In the genomic region with DNA sequence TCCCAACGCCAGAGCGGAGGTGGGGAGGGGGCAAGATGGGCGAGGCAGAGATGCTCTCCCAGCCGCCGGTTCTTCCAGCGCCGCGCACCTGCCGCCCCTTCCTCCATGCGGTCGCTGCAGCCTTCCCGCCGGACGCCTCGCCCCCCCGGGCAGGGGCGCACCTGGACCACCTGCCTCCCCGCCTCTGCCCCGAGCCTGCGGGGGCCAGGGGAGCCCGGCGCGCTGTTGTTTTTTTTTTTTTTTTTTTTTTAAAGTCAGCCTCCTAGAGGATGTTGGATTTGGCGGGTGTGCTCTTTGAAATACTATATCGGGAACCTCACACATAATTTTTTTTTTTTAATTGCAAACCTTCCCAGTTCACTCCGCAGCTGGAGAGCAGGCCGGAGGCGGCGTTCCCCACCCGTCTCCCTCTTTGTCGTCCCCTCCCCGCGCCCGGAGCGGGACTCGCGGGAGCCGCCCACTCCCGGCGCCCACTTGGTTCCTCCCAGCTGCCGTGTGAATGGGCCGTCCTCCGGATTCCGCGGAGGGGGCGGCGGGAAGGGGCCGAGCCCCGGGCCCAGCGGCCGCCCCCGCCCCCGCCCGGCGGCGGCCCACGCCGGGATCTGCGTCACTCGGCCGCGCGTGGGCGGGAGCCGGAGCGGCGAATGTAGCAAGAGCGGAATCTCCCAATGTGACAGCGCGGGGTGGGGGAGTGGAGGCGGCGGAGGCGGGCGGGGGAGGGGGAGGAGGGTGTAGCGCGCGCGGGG, we compare ENCODE assay signal across 1 cellular context.
TF ChIP-seq lines count a peak whose summit lies in the region.

No MANE protein-coding gene starts in this region.

TF ChIP-seq in IMR-90, 13 proteins besides CTCF, POLR2A, EP300 and RAD21:
- TF ChIP-seq CEBPB (IDR thresholded peaks at IDR 0.05; ENCODE audit: low read depth, low read length) = peak; percentile 93
- TF ChIP-seq SMC3 (IDR thresholded peaks at IDR 0.05; ENCODE audit: low read depth, low read length) = no peak
- peak; percentile 27; the same call in 1 of the 2 replicates for TF ChIP-seq BHLHE40 (IDR thresholded peaks at IDR 0.05; ENCODE audit: low read depth, low read length)
- TF ChIP-seq NFE2L2 (IDR thresholded peaks at IDR 0.05; ENCODE audit: low read depth, low read length) = 0 out of 2 replicates have a peak, but pooled peaks have one; percentile 13
- TF ChIP-seq MAZ (IDR thresholded peaks at IDR 0.05; ENCODE audit: borderline replicate concordance, low read depth, low read length) = peak; percentile 95
- 0 out of 2 replicates have a peak, but pooled peaks have one; percentile 11 for TF ChIP-seq MXI1 (IDR thresholded peaks at IDR 0.05; ENCODE audit: borderline replicate concordance, low read depth, low read length)
- TF ChIP-seq RCOR1 (IDR thresholded peaks at IDR 0.05; ENCODE audit: insufficient replicate concordance, low read length) = no peak
TF ChIP-seq in IMR-90: peak in this region for 5.
